Comparison of ENCODE assay signal across 8 cellular contexts in genomic region chr1:24163999-24164398, GRCh38. TPM values are rescaled to one million over a fixed set of nuclear protein-coding genes. Genes with fewer than 3 reads are reported as not detected.
"Had no signal": no experiment of that assay in that cellular context is flagged by ENCODE, and none has a peak within 500 bp of the region (broad histone marks: within the 10 kb centered on the region; RNA-seq: fewer than 3 reads in every experiment).

No MANE protein-coding gene starts in this region.

- FAIRE-seq: H1, H54, HTR-8/SVneo had no signal

- ATAC-seq: GM23338 had no signal

- H2AFZ ChIP-seq: GM23338 had no signal

- DNase-seq: H9, HCEC 1CT, KBM-7 had no signal

- H3K4me2 ChIP-seq: GM23338 had no signal

- H3K4me3 ChIP-seq: GM23338 had no signal

RNA-seq across cellular contexts. Expression of gene IL22RA1, which starts 21.1 kb away (rescaled TPM):
- polyA plus RNA-seq: IgD-negative memory B cell had no signal

RNA-seq across cellular contexts. Expression of gene MYOM3, which starts 52.1 kb away (rescaled TPM):
- total RNA-seq: GM23338 had no signal
- polyA plus RNA-seq: GM23338, IgD-negative memory B cell had no signal
